In genomic region chr10:48582970-48583369, GRCh38 we compare ENCODE assay signal across 31 cellular contexts. TPM values are rescaled to one million over a fixed set of nuclear protein-coding genes. Genes with fewer than 3 reads are reported as not detected.
DNase-seq lines count a peak whose midpoint lies in the region; ATAC-seq and TF ChIP-seq lines count a peak whose summit lies in the region.
"Had no signal": no experiment of that assay in that cellular context is flagged by ENCODE, and none has a peak within 500 bp of the region (broad histone marks: within the 10 kb centered on the region; RNA-seq: fewer than 3 reads in every experiment).

No MANE protein-coding gene starts in this region.

- no peaks in the 10 kb centered on the region for H3K27me3 ChIP-seq in dorsolateral prefrontal cortex
- no peaks in the 10 kb centered on the region for H3K27me3 ChIP-seq in layer of hippocampus (ENCODE audit: control insufficient read depth, insufficient read depth, low read length)
- no peaks in the 10 kb centered on the region for H3K27me3 ChIP-seq in testis
- peaks cover 0 to 2% (median 0%) of the 10 kb centered on the region in 3 donors for H3K27me3 ChIP-seq in psoas muscle (ENCODE audit: insufficient read depth in 3 of 3, low read length in 2 of 3)
- H3K27me3 ChIP-seq: neural progenitor cell had no signal

- H3K36me3 ChIP-seq in testis (ENCODE audit: low read depth, missing control alignments) (no peaks in the 10 kb centered on the region), psoas muscle (ENCODE audit: insufficient read depth in 1 of 2, low read depth in 1 of 2) (no peaks in the 10 kb centered on the region)
- H3K36me3 ChIP-seq: neural progenitor cell, prostate gland had no signal

- no peak overlapping the region for H3K27ac Mint-ChIP-seq in activated CD8-positive, alpha-beta memory T cell treated with anti-CD3 and anti-CD28 coated beads, Interleukin-2, amount 10 ng/mL, durations not matched to agents 7 days and 5 days
- H3K27ac Mint-ChIP-seq: activated CD4-positive, alpha-beta memory T cell treated with anti-CD3 and anti-CD28 coated beads for 36 hours; activated naive CD8-positive, alpha-beta T cell; activated T-helper 17 cell treated with anti-CD3 and anti-CD28 coated beads, Interleukin-2, amount 50 U/mL, for 72 hours; CD4-positive, alpha-beta T cell; memory B cell; neural progenitor cell had no signal

- H3K9me3 ChIP-seq in testis (no peaks in the 10 kb centered on the region), psoas muscle (no peaks in the 10 kb centered on the region)
- H3K9me3 ChIP-seq: prostate gland had no signal

- no peak overlapping the region for H3K4me3 Mint-ChIP-seq in activated CD8-positive, alpha-beta memory T cell treated with anti-CD3 and anti-CD28 coated beads, Interleukin-2, amount 10 ng/mL, durations not matched to agents 7 days and 5 days
- H3K4me3 Mint-ChIP-seq: activated CD4-positive, alpha-beta memory T cell treated with anti-CD3 and anti-CD28 coated beads for 36 hours; activated naive CD8-positive, alpha-beta T cell; activated T-helper 17 cell treated with anti-CD3 and anti-CD28 coated beads, Interleukin-2, amount 50 U/mL, for 72 hours; CD4-positive, alpha-beta T cell; memory B cell; neural progenitor cell had no signal

- CTCF ChIA-PET in activated CD8-positive, alpha-beta memory T cell treated with anti-CD3 and anti-CD28 coated beads, Interleukin-2, amount 10 ng/mL, durations not matched to agents 7 days and 5 days (lab: Charles Lee), result no interaction called here

- H3K4me3 ChIP-seq in dorsolateral prefrontal cortex, result no peak overlapping the region
- H3K4me3 ChIP-seq in testis, result no peak overlapping the region
- no peak overlapping the region for H3K4me3 ChIP-seq in psoas muscle
- H3K4me3 ChIP-seq: GM12878, neural progenitor cell, prostate gland, SK-N-MC had no signal

- H3K4me1 ChIP-seq in testis (no peaks in the 10 kb centered on the region), psoas muscle (no peaks in the 10 kb centered on the region)
- H3K4me1 ChIP-seq: prostate gland had no signal

- no peak for ATAC-seq in activated CD8-positive, alpha-beta memory T cell treated with anti-CD3 and anti-CD28 coated beads, Interleukin-2, amount 10 ng/mL, durations not matched to agents 7 days and 5 days
- no peak for ATAC-seq in psoas muscle
- ATAC-seq: activated CD4-positive, CD25-positive, alpha-beta regulatory T cell treated with anti-CD3 and anti-CD28 coated beads, Interleukin-2, amount 50 U/mL, for 24 hours; activated T-helper 17 cell treated with anti-CD3 and anti-CD28 coated beads, Interleukin-2, amount 50 U/mL, for 72 hours; GM12878; HepG2; stimulated activated naive CD8-positive, alpha-beta T cell treated with anti-CD3 and anti-CD28 coated beads, Interleukin-15, Interleukin-2, amounts not matched to agents 100 U/mL and 50 U/mL, for 24 hours had no signal

- intact Hi-C loops in dorsolateral prefrontal cortex (cut with DNase I) (no loop called here), testis (cut with DNase I; ENCODE audit: low total_unique reads) (no loop called here), psoas muscle (cut with DNase I) (no loop called here)

- H3K9me3 Mint-ChIP-seq in activated CD8-positive, alpha-beta memory T cell treated with anti-CD3 and anti-CD28 coated beads, Interleukin-2, amount 10 ng/mL, durations not matched to agents 7 days and 5 days (ENCODE audit: low read depth), result no peaks in the 10 kb centered on the region

- TF ChIP-seq CTCF in dorsolateral prefrontal cortex (IDR thresholded peaks at IDR 0.05 in 54 of 56, conservative IDR thresholded peaks at IDR 0.05 in 2 of 56; ENCODE audit: low read depth in 1 of 56, partially characterized antibody in 56 of 56), result no peak
- TF ChIP-seq CTCF in testis (IDR thresholded peaks at IDR 0.05), result no peak
- no peak for TF ChIP-seq CTCF in psoas muscle (IDR thresholded peaks at IDR 0.05)

- peaks cover 29% of the 10 kb centered on the region for H3K27me3 Mint-ChIP-seq in activated CD8-positive, alpha-beta memory T cell treated with anti-CD3 and anti-CD28 coated beads, Interleukin-2, amount 10 ng/mL, durations not matched to agents 7 days and 5 days
- H3K27me3 Mint-ChIP-seq: memory B cell had no signal

- DNase-seq in activated CD8-positive, alpha-beta memory T cell treated with anti-CD3 and anti-CD28 coated beads for 24 hours, result peak; percentile 33
- no peak for DNase-seq in activated CD8-positive, alpha-beta memory T cell treated with anti-CD3 and anti-CD28 coated beads, Interleukin-2, amount 10 ng/mL, durations not matched to agents 7 days and 5 days
- DNase-seq in dorsolateral prefrontal cortex, result peak in 8 of 10 donors; percentile 43 to 79 (median 64)
- peak; percentile 20 for DNase-seq in testis
- DNase-seq in psoas muscle, result no peak
- DNase-seq in NCI-H1092 (lab: John Stamatoyannopoulos, UW), result no peak
- DNase-seq in NCI-H345 (lab: John Stamatoyannopoulos, UW), result no peak
- DNase-seq: activated CD4-positive, alpha-beta memory T cell treated with anti-CD3 and anti-CD28 coated beads for 36 hours; CD4-positive, alpha-beta T cell; effector CD4-positive, alpha-beta T cell; EL; glutamatergic neuron; GOT3; Kasumi-1; kidney glomerular epithelial cell; MV-4-11; NCI-H2029; NCI-H226; stimulated activated naive CD8-positive, alpha-beta T cell treated with anti-CD3 and anti-CD28 coated beads, Interleukin-15, Interleukin-2, amounts not matched to agents 100 U/mL and 50 U/mL, for 24 hours had no signal

- WGBS in testis, 2 donors, result 55 to 73% methylated on average over 8 to 10 of the region's 10 CpGs
- WGBS in psoas muscle, 3 donors, result 50 to 54% (median 53%) methylated on average over 10 of the region's 10 CpGs

- no peaks in the 10 kb centered on the region for H3K4me1 Mint-ChIP-seq in activated CD8-positive, alpha-beta memory T cell treated with anti-CD3 and anti-CD28 coated beads, Interleukin-2, amount 10 ng/mL, durations not matched to agents 7 days and 5 days
- H3K4me1 Mint-ChIP-seq: activated T-helper 17 cell treated with anti-CD3 and anti-CD28 coated beads, Interleukin-2, amount 50 U/mL, for 72 hours had no signal

- TF ChIP-seq POLR2A in testis (IDR thresholded peaks at IDR 0.05), result no peak

- H3K36me3 Mint-ChIP-seq in activated CD8-positive, alpha-beta memory T cell treated with anti-CD3 and anti-CD28 coated beads, Interleukin-2, amount 10 ng/mL, durations not matched to agents 7 days and 5 days, result no peaks in the 10 kb centered on the region
- H3K36me3 Mint-ChIP-seq: activated CD4-positive, alpha-beta memory T cell treated with anti-CD3 and anti-CD28 coated beads for 36 hours; activated naive CD8-positive, alpha-beta T cell had no signal

- H3K27ac ChIP-seq in dorsolateral prefrontal cortex, result peak overlapping the region in 15 of 59 donors; percentile 1 to 39 (median 19)
- H3K27ac ChIP-seq in layer of hippocampus (ENCODE audit: low read depth, low read length), result peak overlapping the region; percentile 27
- no peak overlapping the region for H3K27ac ChIP-seq in testis
- H3K27ac ChIP-seq in psoas muscle, result no peak overlapping the region
- H3K27ac ChIP-seq: 22Rv1, neural progenitor cell, prostate gland, SK-N-MC had no signal

RNA-seq across cellular contexts. Expression of gene ARHGAP22, which starts 21.9 kb away (rescaled TPM):
- total RNA-seq in activated CD8-positive, alpha-beta memory T cell treated with anti-CD3 and anti-CD28 coated beads, Interleukin-2, amount 10 ng/mL, durations not matched to agents 7 days and 5 days, result not detected
- 100 to 1,000 TPM in 1 of 120 experiments, 10 to 100 TPM in 119; 17.5 to 100 (median 34.4) TPM for total RNA-seq in dorsolateral prefrontal cortex
- total RNA-seq in testis, result 10 to 100 TPM in 1 of 2 donors, 1 to 10 TPM in 1; 6.2 to 11.9 TPM
- 8.8 TPM for polyA plus RNA-seq in testis (ENCODE audit: insufficient read depth, low read depth, low replicate concordance)
- 1 to 10 TPM; 1.3 to 2.9 (median 1.7) TPM for total RNA-seq in psoas muscle
- 1 to 10 TPM in 1 of 3 donors, under 1 TPM in 2; 0.46 to 2.4 (median 0.67) TPM for polyA plus RNA-seq in psoas muscle
- total RNA-seq: activated CD4-positive, alpha-beta memory T cell treated with anti-CD3 and anti-CD28 coated beads for 36 hours; CD4-positive, alpha-beta T cell; T-helper 1 cell treated with Interleukin-12 subunit alpha and Interleukin-12 subunit beta and Interleukin-4 antibody, amounts not matched to agents 30 ng/mL and 1 ng/mL, for 36 hours had no signal

Comparison
In these comparisons a context has a peak if more than half of its experiments do, and no peak if none do; other contexts are left out.
1. DNase-seq: peak in activated CD8-positive, alpha-beta memory T cell treated with anti-CD3 and anti-CD28 coated beads for 24 hours (single experiment), dorsolateral prefrontal cortex (8 of 10) and testis (single experiment); none in activated CD8-positive, alpha-beta memory T cell treated with anti-CD3 and anti-CD28 coated beads, Interleukin-2, amount 10 ng/mL, durations not matched to agents 7 days and 5 days (single experiment), psoas muscle (0 of 2), NCI-H1092 (single experiment) and NCI-H345 (single experiment).